In genomic region chr19:33500586-33500985, GRCh38 we compare ENCODE assay signal across 19 cellular contexts. TPM values are rescaled to one million over a fixed set of nuclear protein-coding genes. Genes with fewer than 3 reads are reported as not detected.
DNase-seq lines count a peak whose midpoint lies in the region; ATAC-seq and TF ChIP-seq lines count a peak whose summit lies in the region.
"Had no signal": no experiment of that assay in that cellular context is flagged by ENCODE, and none has a peak within 500 bp of the region (broad histone marks: within the 10 kb centered on the region; RNA-seq: fewer than 3 reads in every experiment).

No MANE protein-coding gene starts in this region.

- TF ChIP-seq CTCF in chondrocyte (IDR thresholded peaks at IDR 0.05) = no peak
- TF ChIP-seq CTCF in lower lobe of right lung (IDR thresholded peaks at IDR 0.05) = no peak
- no peak for TF ChIP-seq CTCF in spleen (IDR thresholded peaks at IDR 0.05 in 8 of 11, conservative IDR thresholded peaks at IDR 0.05 in 3 of 11)

- no peak overlapping the region for H3K27ac Mint-ChIP-seq in chondrocyte (ENCODE audit: unreplicated experiment)
- H3K27ac Mint-ChIP-seq: B cell, HFFc6 had no signal

- DNase-seq in left ventricle myocardium superior = peak; percentile 19
- no peak for DNase-seq in right cardiac atrium
- peak; percentile 51 for DNase-seq in chondrocyte (ENCODE audit: low spot score)
- DNase-seq in lower lobe of right lung = peak; percentile 27
- DNase-seq in spleen = peak; percentile 66
- DNase-seq in effector CD4-positive, alpha-beta T cell = no peak
- DNase-seq in NCI-H128 (lab: John Stamatoyannopoulos, UW; ENCODE audit: unreplicated experiment) = no peak
- DNase-seq: 8988T; Calu3; CD8-positive, alpha-beta T cell; DMS79 treated with DMSO at 0.1 percent for 48 hours; GF-D8; GOT3; H7; HFFc6 had no signal

- H3K4me3 ChIP-seq in right cardiac atrium (ENCODE audit: low read length) (no peak overlapping the region), lower lobe of right lung (no peak overlapping the region), spleen (no peak overlapping the region)
- H3K4me3 ChIP-seq: BLaER1 treated with 17β-estradiol and CSF1 and Interleukin-3, amounts not matched to agents 10 nM and 100 nM; GM12878 had no signal

- H3K27me3 Mint-ChIP-seq in chondrocyte (ENCODE audit: low read depth) = no peaks in the 10 kb centered on the region
- H3K27me3 Mint-ChIP-seq: B cell had no signal

- H3K36me3 ChIP-seq in lower lobe of right lung (peaks cover 39% of the 10 kb centered on the region), spleen (peaks cover 0 to 94% (median 23%) of the 10 kb centered on the region in 6 donors)

- intact Hi-C loops in left ventricle myocardium superior (cut with micrococcal nuclease) (no loop called here), right cardiac atrium (cut with DNase I) (no loop called here), lower lobe of right lung (cut with DNase I) (no loop called here), spleen (cut with DNase I; ENCODE audit: low total_unique reads) (no loop called here)

- H3K9me3 Mint-ChIP-seq in chondrocyte (ENCODE audit: low read depth) = no peaks in the 10 kb centered on the region
- H3K9me3 Mint-ChIP-seq: CD8-positive, alpha-beta T cell; HFFc6 had no signal

- H3K4me1 Mint-ChIP-seq in chondrocyte (ENCODE audit: low read depth) = no peaks in the 10 kb centered on the region
- H3K4me1 Mint-ChIP-seq: B cell had no signal

- H3K36me3 Mint-ChIP-seq in chondrocyte (ENCODE audit: low read depth) = peaks cover 6% of the 10 kb centered on the region

- H3K27me3 ChIP-seq in right cardiac atrium (ENCODE audit: control insufficient read depth, insufficient read depth) (no peaks in the 10 kb centered on the region), lower lobe of right lung (ENCODE audit: low read depth) (no peaks in the 10 kb centered on the region), spleen (replicated peaks in 1 of 7) (no peaks in the 10 kb centered on the region)
- H3K27me3 ChIP-seq: BLaER1 treated with 17β-estradiol and CSF1 and Interleukin-3, amounts not matched to agents 10 nM and 100 nM had no signal

- no peak overlapping the region for H3K4me3 Mint-ChIP-seq in chondrocyte (ENCODE audit: unreplicated experiment)
- H3K4me3 Mint-ChIP-seq: B cell; CD8-positive, alpha-beta T cell; HFFc6 had no signal

- no peak overlapping the region for H3K27ac ChIP-seq in right cardiac atrium (ENCODE audit: low read length)
- H3K27ac ChIP-seq in lower lobe of right lung = no peak overlapping the region
- H3K27ac ChIP-seq in spleen = no peak overlapping the region
- H3K27ac ChIP-seq: BLaER1 treated with 17β-estradiol and CSF1 and Interleukin-3, amounts not matched to agents 10 nM and 100 nM had no signal

- 97% methylated on average over 13 of the region's 13 CpGs for WGBS in right cardiac atrium
- 96 to 99% (median 96%) methylated on average over 10 to 13 of the region's 13 CpGs for WGBS in spleen, 5 donors

- ATAC-seq in left ventricle myocardium superior (no peak), right cardiac atrium (no peak), lower lobe of right lung (no peak)
- ATAC-seq: CD8-positive, alpha-beta T cell; GM12878; HCT116 had no signal

- H3K9me3 ChIP-seq in right cardiac atrium (ENCODE audit: control insufficient read depth, low read length) = no peaks in the 10 kb centered on the region
- no peaks in the 10 kb centered on the region for H3K9me3 ChIP-seq in lower lobe of right lung
- H3K9me3 ChIP-seq in spleen = no peaks in the 10 kb centered on the region
- H3K9me3 ChIP-seq: BLaER1 treated with 17β-estradiol and CSF1 and Interleukin-3, amounts not matched to agents 10 nM and 100 nM had no signal

- no peak for TF ChIP-seq POLR2A in spleen (IDR thresholded peaks at IDR 0.05)

- H3K4me1 ChIP-seq in right cardiac atrium (ENCODE audit: control insufficient read depth, insufficient read depth, low read length) (no peaks in the 10 kb centered on the region), lower lobe of right lung (no peaks in the 10 kb centered on the region), spleen (no peaks in the 10 kb centered on the region)
- H3K4me1 ChIP-seq: BLaER1 treated with 17β-estradiol and CSF1 and Interleukin-3, amounts not matched to agents 10 nM and 100 nM had no signal

RNA-seq across cellular contexts. Expression of gene PEPD, which starts 21.0 kb away (rescaled TPM):
- total RNA-seq in left ventricle myocardium superior (27.3 TPM), right cardiac atrium (10 to 100 TPM; 27.7 to 37.5 (median 34.9) TPM), chondrocyte (55.6 to 68.7 TPM (median 62.0 TPM) in 3 replicates), lower lobe of right lung (94.0 TPM), spleen (10 to 100 TPM; 54.8 to 98.3 (median 70.7) TPM)
- polyA plus RNA-seq in right cardiac atrium (30.1 TPM), spleen (10 to 100 TPM; 38.4 to 72.2 (median 62.0) TPM)

Comparison
In these comparisons a context has a peak if more than half of its experiments do, and no peak if none do; other contexts are left out.
1. DNase-seq: peak in left ventricle myocardium superior (single experiment), chondrocyte (single experiment), lower lobe of right lung (single experiment) and spleen (single experiment); none in right cardiac atrium (0 of 3), effector CD4-positive, alpha-beta T cell (single experiment) and NCI-H128 (single experiment).